Comparison of ENCODE assay signal across 23 cellular contexts in the genomic region with DNA sequence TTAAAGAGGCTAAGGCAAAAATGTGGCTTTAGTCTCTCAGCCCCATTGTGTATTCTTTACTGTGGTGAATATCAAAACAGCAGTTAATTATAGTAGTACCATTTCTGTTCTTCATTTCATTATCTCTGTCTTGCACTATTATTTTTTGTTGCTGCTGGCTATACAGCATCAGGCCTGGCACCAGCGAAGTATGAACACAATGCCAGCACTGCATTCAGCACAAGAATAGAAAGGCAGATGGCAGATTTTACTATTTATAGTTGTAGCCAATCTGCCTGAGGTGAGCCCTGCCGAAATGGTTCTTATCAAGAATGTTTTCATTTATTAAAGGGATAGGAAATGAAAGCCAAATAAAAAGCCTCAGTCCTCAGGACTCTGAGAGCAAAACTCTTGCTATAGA.
DNase-seq lines count a peak whose midpoint lies in the region; TF ChIP-seq lines count a peak whose summit lies in the region.
"Had no signal": no experiment of that assay in that cellular context is flagged by ENCODE, and none has a peak within 500 bp of the region (broad histone marks: within the 10 kb centered on the region; RNA-seq: fewer than 3 reads in every experiment).

No MANE protein-coding gene starts in this region.

- H3K4me3 ChIP-seq in neuronal stem cell (ENCODE audit: low read length in 2 of 2) (no peak overlapping the region), transverse colon (no peak overlapping the region)
- H3K4me3 ChIP-seq: PC-9, uterus had no signal

- no peak overlapping the region for H3K4me2 ChIP-seq in neuronal stem cell (ENCODE audit: insufficient read depth, low read length, poor library complexity, severe bottlenecking)
- H3K4me2 ChIP-seq: PC-9 had no signal

- no peak overlapping the region for H4K8ac ChIP-seq in neuronal stem cell (ENCODE audit: low read depth, low read length)

- no peak overlapping the region for H2BK15ac ChIP-seq in neuronal stem cell (ENCODE audit: low read length)

- H3K18ac ChIP-seq in neuronal stem cell (ENCODE audit: low read length): no peak overlapping the region

- no peak overlapping the region for H4K91ac ChIP-seq in neuronal stem cell (ENCODE audit: low read depth, low read length, poor library complexity)

- DNase-seq in NCI-H146 (lab: John Stamatoyannopoulos, UW) (peak; percentile 22), NCI-H146 treated with DMSO at 0.1 percent for 48 hours (lab: John Stamatoyannopoulos, UW; ENCODE audit: unreplicated experiment) (no peak), NCI-H345 treated with DMSO at 0.1 percent for 48 hours (lab: John Stamatoyannopoulos, UW; ENCODE audit: unreplicated experiment) (peak; percentile 17), globus pallidus (ENCODE audit: low spot score) (peak; percentile 5), neuronal stem cell (ENCODE audit: low spot score) (no peak), NCI-H524 treated with DMSO at 0.1 percent for 48 hours (lab: John Stamatoyannopoulos, UW) (no peak), transverse colon (no peak), cortex of kidney (lab: John Stamatoyannopoulos, UW) (no peak)
- DNase-seq: activated CD4-positive, alpha-beta memory T cell treated with anti-CD3 and anti-CD28 coated beads, Interleukin-2, amount 10 ng/mL, durations not matched to agents 7 days and 5 days; activated CD4-positive, CD25-positive, alpha-beta regulatory T cell; activated naive CD4-positive, alpha-beta T cell; activated T-cell treated with anti-CD3 and anti-CD28 coated beads, Interleukin-2, amount 50 U/mL, for 1 hour; amniotic stem cell; Caco-2; GOT3; islet precursor cell; naive thymus-derived CD4-positive, alpha-beta T cell; NCI-H187; PC-9; small intestine; stimulated activated CD4-positive, alpha-beta T cell treated with anti-CD3 and anti-CD28 coated beads, Interleukin-4, amount 100 ng/mL, for 24 hours; T-helper 9 cell; uterus had no signal

- no peak overlapping the region for H3K9ac ChIP-seq in neuronal stem cell (ENCODE audit: low read depth, low read length, poor library complexity)

- TF ChIP-seq CTCF in transverse colon (IDR thresholded peaks at IDR 0.05): no peak

- no peak overlapping the region for H2BK12ac ChIP-seq in neuronal stem cell (ENCODE audit: low read length)

- no peak for TF ChIP-seq POLR2A in transverse colon (IDR thresholded peaks at IDR 0.05)

- H3K23ac ChIP-seq in neuronal stem cell (ENCODE audit: low read depth, low read length, poor library complexity): no peak overlapping the region

- H3K36me3 ChIP-seq in neuronal stem cell (replicated peaks in 1 of 2; ENCODE audit: control insufficient read depth in 2 of 2, insufficient read depth in 2 of 2, low read length in 2 of 2): no peaks in the 10 kb centered on the region
- no peaks in the 10 kb centered on the region for H3K36me3 ChIP-seq in transverse colon
- H3K36me3 ChIP-seq: uterus had no signal

- H3K4me1 ChIP-seq in neuronal stem cell (ENCODE audit: control insufficient read depth in 2 of 2, insufficient read depth in 1 of 2, low read depth in 1 of 2, low read length in 2 of 2): peaks cover 0 to 7% of the 10 kb centered on the region in 2 donors
- no peaks in the 10 kb centered on the region for H3K4me1 ChIP-seq in transverse colon
- H3K4me1 ChIP-seq: Caco-2, uterus had no signal

- WGBS in neuronal stem cell (ENCODE audit: extremely low coverage in 2 of 2, insufficient read length in 2 of 2, insufficient replicate concordance in 1 of 2), 2 donors: no CpG with 5 or more reads among the region's 2 CpGs
- 67 to 76% methylated on average over 1 to 2 of the region's 2 CpGs for WGBS in transverse colon (ENCODE audit: low coverage in 1 of 2), 2 donors

- H2AK5ac ChIP-seq in neuronal stem cell (ENCODE audit: low read depth, low read length): no peak overlapping the region

- H3K9me3 ChIP-seq in neuronal stem cell (replicated peaks in 1 of 2; ENCODE audit: control insufficient read depth in 2 of 2, insufficient read depth in 1 of 2, low read depth in 1 of 2, low read length in 2 of 2): no peaks in the 10 kb centered on the region
- no peaks in the 10 kb centered on the region for H3K9me3 ChIP-seq in transverse colon
- H3K9me3 ChIP-seq: Caco-2, uterus had no signal

- in situ Hi-C loops in transverse colon (cut with MboI; ENCODE audit: low pct_ligation_motif_present in 1 of 4, low pct_unique_long_range_greater_than_20kb in 1 of 4, low sequenced_read_pairs in 3 of 4): no loop called here

- no peak overlapping the region for H2BK5ac ChIP-seq in neuronal stem cell (ENCODE audit: low read length)

- no peaks in the 10 kb centered on the region for H3K27me3 ChIP-seq in neuronal stem cell (ENCODE audit: control insufficient read depth in 3 of 3, insufficient read depth in 3 of 3, low read depth in 1 of 3, low read length in 3 of 3)
- no peaks in the 10 kb centered on the region for H3K27me3 ChIP-seq in transverse colon
- H3K27me3 ChIP-seq: uterus had no signal

- no peak overlapping the region for H3K14ac ChIP-seq in neuronal stem cell (ENCODE audit: low read length)

- no peak overlapping the region for H3K4ac ChIP-seq in neuronal stem cell (ENCODE audit: low read length)

- no peak overlapping the region for H3K27ac ChIP-seq in neuronal stem cell (replicated peaks; ENCODE audit: low read length)
- H3K27ac ChIP-seq in transverse colon: no peak overlapping the region
- H3K27ac ChIP-seq: PC-9, uterus had no signal

- H3K79me1 ChIP-seq in neuronal stem cell (ENCODE audit: low read depth, low read length): no peaks in the 10 kb centered on the region

- intact Hi-C loops in transverse colon (cut with DNase I; ENCODE audit: low total_unique reads): no loop called here

- TF ChIP-seq EP300 in transverse colon (IDR thresholded peaks at IDR 0.05; ENCODE audit: low read depth): no peak

- peak overlapping the region; percentile 47 for H2AFZ ChIP-seq in neuronal stem cell (ENCODE audit: low read length)
- H2AFZ ChIP-seq: PC-9 had no signal

- H2BK120ac ChIP-seq in neuronal stem cell (ENCODE audit: low read depth, low read length): no peak overlapping the region

Comparison
In these comparisons a context has a peak if more than half of its experiments do, and no peak if none do; other contexts are left out.
1. DNase-seq: peak in NCI-H146 (single experiment), NCI-H345 treated with DMSO at 0.1 percent for 48 hours (single experiment) and globus pallidus (single experiment); none in NCI-H146 treated with DMSO at 0.1 percent for 48 hours (single experiment), neuronal stem cell (single experiment), NCI-H524 treated with DMSO at 0.1 percent for 48 hours (single experiment), transverse colon (single experiment) and cortex of kidney (single experiment).